Comparison of ENCODE assay signal across 1 cellular context in genomic region chr11:35050596-35050995, GRCh38.
TF ChIP-seq lines count a peak whose summit lies in the region.

No MANE protein-coding gene starts in this region.

TF ChIP-seq in WTC11, 78 proteins besides CTCF, POLR2A, EP300 and RAD21 (continued from another document):
- TF ChIP-seq ZNF281 (CRISPR knock-in tag; IDR thresholded peaks at IDR 0.05) (no peak), SOX15 (CRISPR knock-in tag; IDR thresholded peaks at IDR 0.05) (no peak)
